23 cellular contexts compared by ENCODE assay signal in genomic region chr2:80151651-80152050, GRCh38.
"Had no signal": no experiment of that assay in that cellular context is flagged by ENCODE, and none has a peak within 500 bp of the region (broad histone marks: within the 10 kb centered on the region; RNA-seq: fewer than 3 reads in every experiment).

No MANE protein-coding gene starts in this region.

- H3K4me1 Mint-ChIP-seq: T-cell had no signal

- ATAC-seq: HepG2, Panc1, PC-3, T-cell had no signal

- H3K27me3 Mint-ChIP-seq: T-cell had no signal

- H3K4me2 ChIP-seq: KMS-11, SK-N-SH had no signal

- DNase-seq: IMR-90; Kasumi-1; MM.1S; NCI-H1092 treated with DMSO at 0.1 percent for 48 hours; NCI-H1436; NCI-H187; NCI-H2029; NCI-H2081 treated with DMSO at 0.1 percent for 48 hours; NCI-H2171 treated with DMSO at 0.1 percent for 48 hours; NCI-H345; NCI-H524; NCI-H526 treated with DMSO at 0.1 percent for 48 hours; NCI-H748 treated with DMSO at 0.1 percent for 48 hours; NK-92 treated with Interleukin-12 subunit alpha and Interleukin-12 subunit beta, amount 100 ng/mL, for 24 hours; PC-3; SHP77; SK-N-SH; SW 1271; T-cell had no signal

- H3K36me3 Mint-ChIP-seq: T-cell had no signal

- H3K27ac ChIP-seq: KMS-11, RWPE1 had no signal

- H3K4me3 Mint-ChIP-seq: T-cell had no signal

- H3K9ac ChIP-seq: KMS-11, SK-N-SH had no signal

- H3K9me3 ChIP-seq: SK-N-SH had no signal

- H3K27ac Mint-ChIP-seq: T-cell had no signal
